Comparison of ENCODE assay signal across 12 cellular contexts in the genomic region with DNA sequence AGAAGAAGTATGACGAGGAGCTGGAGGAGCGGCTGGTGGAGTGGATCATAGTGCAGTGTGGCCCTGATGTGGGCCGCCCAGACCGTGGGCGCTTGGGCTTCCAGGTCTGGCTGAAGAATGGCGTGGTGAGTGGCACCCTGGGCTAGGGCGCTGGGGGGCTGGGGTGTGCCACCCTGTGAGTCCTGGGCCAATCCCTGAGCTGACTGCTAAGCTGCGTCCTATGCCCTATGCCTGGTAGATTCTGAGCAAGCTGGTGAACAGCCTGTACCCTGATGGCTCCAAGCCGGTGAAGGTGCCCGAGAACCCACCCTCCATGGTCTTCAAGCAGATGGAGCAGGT. TPM values are rescaled to one million over a fixed set of nuclear protein-coding genes. Genes with fewer than 3 reads are reported as not detected.
DNase-seq lines count a peak whose midpoint lies in the region; ATAC-seq and TF ChIP-seq lines count a peak whose summit lies in the region.
"Had no signal": no experiment of that assay in that cellular context is flagged by ENCODE, and none has a peak within 500 bp of the region (broad histone marks: within the 10 kb centered on the region; RNA-seq: fewer than 3 reads in every experiment).

No MANE protein-coding gene starts in this region.

- peak; percentile 10 for ATAC-seq in stimulated activated naive CD8-positive, alpha-beta T cell treated with anti-CD3 and anti-CD28 coated beads, Interleukin-15, amount 100 ng/mL, for 72 hours
- ATAC-seq in stimulated activated naive CD8-positive, alpha-beta T cell treated with anti-CD3 and anti-CD28 coated beads, Interleukin-15, Interleukin-2, amounts not matched to agents 100 U/mL and 50 U/mL, for 24 hours, result no peak
- no peak for ATAC-seq in aorta (ENCODE audit: low FRiP score)
- ATAC-seq in GM21576 (IDR thresholded peaks at IDR 0.05; ENCODE audit: unreplicated experiment), result no peak

- no peaks in the 10 kb centered on the region for H3K9me3 Mint-ChIP-seq in stimulated activated naive CD8-positive, alpha-beta T cell treated with anti-CD3 and anti-CD28 coated beads, Interleukin-15, amount 100 ng/mL, for 72 hours

- H3K4me3 ChIP-seq in esophagus muscularis mucosa (peak overlapping the region; percentile 66 to 88 (median 78)), prostate gland (peak overlapping the region; percentile 34 to 36), aorta (ENCODE audit: low read length in 2 of 2) (peak overlapping the region; percentile 38 to 98)

- TF ChIP-seq EP300 in esophagus muscularis mucosa (IDR thresholded peaks at IDR 0.05), result no peak

- H3K4me1 ChIP-seq in esophagus muscularis mucosa (peaks cover 30 to 57% (median 43%) of the 10 kb centered on the region in 4 donors), prostate gland (replicated peaks) (peaks cover 5% of the 10 kb centered on the region), aorta (ENCODE audit: control insufficient read depth in 1 of 2, insufficient read depth in 2 of 2, low read length in 2 of 2) (no peaks in the 10 kb centered on the region)

- H3K4me3 Mint-ChIP-seq in stimulated activated naive CD8-positive, alpha-beta T cell treated with anti-CD3 and anti-CD28 coated beads, Interleukin-15, amount 100 ng/mL, for 72 hours, result no peak overlapping the region

- intact Hi-C loops in esophagus muscularis mucosa (cut with DNase I) (no loop called here), prostate gland (cut with DNase I) (no loop called here), aorta (cut with DNase I) (no loop called here)

- H3K27me3 ChIP-seq in esophagus muscularis mucosa (no peaks in the 10 kb centered on the region), prostate gland (replicated peaks; ENCODE audit: insufficient read depth) (no peaks in the 10 kb centered on the region), aorta (ENCODE audit: control insufficient read depth in 1 of 2, insufficient read depth in 2 of 2, low read length in 1 of 2) (no peaks in the 10 kb centered on the region)

- H3K27ac ChIP-seq in esophagus muscularis mucosa (replicated peaks in 1 of 4) (peak overlapping the region; percentile 94 to 97 (median 96)), prostate gland (peak overlapping the region; percentile 82 to 83), aorta (ENCODE audit: low read depth in 1 of 2, low read length in 2 of 2) (peak overlapping the region; percentile 20 to 62)

- H3K9me3 ChIP-seq in esophagus muscularis mucosa (no peaks in the 10 kb centered on the region), prostate gland (no peaks in the 10 kb centered on the region), aorta (ENCODE audit: control insufficient read depth, low read length) (no peaks in the 10 kb centered on the region)

- H3K4me1 Mint-ChIP-seq in stimulated activated naive CD8-positive, alpha-beta T cell treated with anti-CD3 and anti-CD28 coated beads, Interleukin-15, amount 100 ng/mL, for 72 hours, result peaks cover 11% of the 10 kb centered on the region

- H3K27me3 Mint-ChIP-seq in stimulated activated naive CD8-positive, alpha-beta T cell treated with anti-CD3 and anti-CD28 coated beads, Interleukin-15, amount 100 ng/mL, for 72 hours, result no peaks in the 10 kb centered on the region

- WGBS in esophagus muscularis mucosa, result 68% methylated on average over 7 of the region's 10 CpGs
- WGBS in prostate gland, result 91% methylated on average over 10 of the region's 10 CpGs
- WGBS in aorta, 2 donors, result 11 to 16% methylated on average over 8 to 10 of the region's 10 CpGs

- DNase-seq in stimulated activated naive CD8-positive, alpha-beta T cell treated with anti-CD3 and anti-CD28 coated beads, Interleukin-15, amount 100 ng/mL, for 72 hours, result no peak
- no peak for DNase-seq in stimulated activated naive CD8-positive, alpha-beta T cell treated with anti-CD3 and anti-CD28 coated beads, Interleukin-15, Interleukin-2, amounts not matched to agents 100 U/mL and 50 U/mL, for 24 hours
- no peak for DNase-seq in esophagus muscularis mucosa (ENCODE audit: extremely low spot score)
- no peak for DNase-seq in prostate gland (ENCODE audit: low spot score)
- DNase-seq in aorta, result peak in 1 of 2 donors; percentile 50
- no peak for DNase-seq in medulla oblongata (ENCODE audit: extremely low spot score)
- DNase-seq in OCI-M1 (lab: John Stamatoyannopoulos, UW), result no peak
- DNase-seq: activated T-cell treated with anti-CD3 and anti-CD28 coated beads for 4 hours; central memory CD4-positive, alpha-beta T cell; NCI-H1436; NCI-H526 treated with DMSO at 0.1 percent for 48 hours had no signal

- peak overlapping the region in 1 of 2 donors; percentile 37 for H3K27ac Mint-ChIP-seq in stimulated activated naive CD8-positive, alpha-beta T cell treated with anti-CD3 and anti-CD28 coated beads, Interleukin-15, amount 100 ng/mL, for 72 hours

- TF ChIP-seq CTCF in esophagus muscularis mucosa (IDR thresholded peaks at IDR 0.05), result no peak
- TF ChIP-seq CTCF in prostate gland (IDR thresholded peaks at IDR 0.05), result no peak

- no peak for TF ChIP-seq POLR2A in esophagus muscularis mucosa (IDR thresholded peaks at IDR 0.05; ENCODE audit: low read depth)
- no peak for TF ChIP-seq POLR2A in prostate gland (IDR thresholded peaks at IDR 0.05)

- peaks cover 13 to 50% (median 34%) of the 10 kb centered on the region in 4 donors for H3K36me3 ChIP-seq in esophagus muscularis mucosa
- H3K36me3 ChIP-seq in prostate gland, result peaks cover 3 to 10% of the 10 kb centered on the region in 2 donors
- peaks cover 0 to 21% of the 10 kb centered on the region in 2 donors for H3K36me3 ChIP-seq in aorta (ENCODE audit: control insufficient read depth in 1 of 2, insufficient read depth in 2 of 2, low read length in 1 of 2)

RNA-seq across cellular contexts. Expression of a gene that starts 3.9 kb away (rescaled TPM):
- over 10,000 TPM; 12,513 to 19,293 (median 14,679) TPM for total RNA-seq in esophagus muscularis mucosa
- 1,000 to 10,000 TPM; 2,153 to 2,440 TPM for total RNA-seq in prostate gland
- over 10,000 TPM in 1 of 2 donors, 1,000 to 10,000 TPM in 1; 4,857 to 10,188 TPM for total RNA-seq in aorta
- over 10,000 TPM; 12,625 to 13,815 TPM for polyA plus RNA-seq in aorta

RNA-seq across cellular contexts. Expression of a gene that starts 24.5 kb away (rescaled TPM):
- 10 to 100 TPM; 26.5 to 34.1 (median 29.3) TPM for total RNA-seq in esophagus muscularis mucosa
- 100 to 1,000 TPM in 1 of 2 donors, 10 to 100 TPM in 1; 69.5 to 144 TPM for total RNA-seq in prostate gland
- total RNA-seq in aorta, result 10 to 100 TPM; 51.2 to 81.3 TPM
- 10 to 100 TPM; 10.4 to 62.9 TPM for polyA plus RNA-seq in aorta

RNA-seq across cellular contexts. Expression of a gene that starts 28.8 kb away (rescaled TPM):
- total RNA-seq in esophagus muscularis mucosa (10 to 100 TPM; 27.8 to 43.7 (median 31.9) TPM), prostate gland (10 to 100 TPM; 38.5 to 45.7 TPM), aorta (10 to 100 TPM; 52.8 to 71.5 TPM)
- polyA plus RNA-seq in aorta, result 10 to 100 TPM; 23.5 to 57.0 TPM

RNA-seq across cellular contexts. Expression of a gene that starts 29.4 kb away (rescaled TPM):
- total RNA-seq in esophagus muscularis mucosa (10 to 100 TPM; 12.4 to 21.5 (median 18.4) TPM), prostate gland (10 to 100 TPM in 1 of 2 donors, 1 to 10 TPM in 1; 9.4 to 24.8 TPM), aorta (10 to 100 TPM; 27.2 to 32.7 TPM)
- polyA plus RNA-seq in aorta, result 10 to 100 TPM; 10.9 to 16.7 TPM

RNA-seq across cellular contexts. Expression of a gene that starts 59.0 kb away (rescaled TPM):
- 10 to 100 TPM; 40.3 to 63.0 (median 47.4) TPM for total RNA-seq in esophagus muscularis mucosa
- total RNA-seq in prostate gland, result 100 to 1,000 TPM in 1 of 2 donors, 10 to 100 TPM in 1; 72.5 to 126 TPM
- 10 to 100 TPM; 69.9 to 73.5 TPM for total RNA-seq in aorta
- 10 to 100 TPM; 18.2 to 20.5 TPM for polyA plus RNA-seq in aorta

Comparison
In these comparisons a context has a peak if more than half of its experiments do, and no peak if none do; other contexts are left out.
1. H3K27ac ChIP-seq: peak in every context shown above with its lines; median percentile 96 in esophagus muscularis mucosa; 82 in prostate gland; 41 in aorta.